ENCODE assay signal across 33 cellular contexts in genomic region chr13:51697181-51697580, GRCh38.
DNase-seq lines count a peak whose midpoint lies in the region; ATAC-seq and TF ChIP-seq lines count a peak whose summit lies in the region.
"Had no signal": no experiment of that assay in that cellular context is flagged by ENCODE, and none has a peak within 500 bp of the region (broad histone marks: within the 10 kb centered on the region; RNA-seq: fewer than 3 reads in every experiment).

No MANE protein-coding gene starts in this region.

- DNase-seq in MG63: peak; percentile 69
- no peak for DNase-seq in coronary artery (ENCODE audit: low spot score)
- peak; percentile 22 for DNase-seq in myocyte (ENCODE audit: low read depth)
- no peak for DNase-seq in stimulated activated naive CD8-positive, alpha-beta T cell treated with anti-CD3 and anti-CD28 coated beads, Interleukin-15, amount 100 ng/mL, for 72 hours
- no peak for DNase-seq in caudate nucleus (lab: John Stamatoyannopoulos, UW)
- DNase-seq in cerebellum (ENCODE audit: low spot score): no peak
- DNase-seq in left ventricle myocardium inferior: no peak
- DNase-seq: activated CD4-positive, alpha-beta T cell treated with anti-CD3 and anti-CD28 coated beads, Interleukin-2, amount 10 ng/mL, durations not matched to agents 7 days and 5 days; activated naive CD4-positive, alpha-beta T cell treated with Interleukin-2 at 50 U/mL for 16 hours; activated T-cell treated with anti-CD3 and anti-CD28 coated beads, Interleukin-2, amount 50 U/mL, for 72 hours; amygdala; Calu3; DND-41; HFFc6; midbrain; natural killer cell; NCI-H1105 treated with DMSO at 0.1 percent for 48 hours; NCI-H2029; NCI-H2227 treated with DMSO at 0.1 percent for 48 hours; NCI-H69; occipital lobe; Peyer's patch; SIG-M5; stimulated activated CD8-positive, alpha-beta memory T cell treated with anti-CD3 and anti-CD28 coated beads, Interleukin-4, amount 100 ng/mL, for 48 hours; SW 1271; T-helper 9 cell; upper lobe of right lung had no signal

- TF ChIP-seq CTCF in coronary artery (IDR thresholded peaks at IDR 0.05): no peak
- TF ChIP-seq CTCF in left ventricle myocardium inferior (IDR thresholded peaks at IDR 0.05; ENCODE audit: borderline replicate concordance): no peak

- no peaks in the 10 kb centered on the region for H3K4me1 Mint-ChIP-seq in stimulated activated naive CD8-positive, alpha-beta T cell treated with anti-CD3 and anti-CD28 coated beads, Interleukin-15, amount 100 ng/mL, for 72 hours
- H3K4me1 Mint-ChIP-seq: activated CD4-positive, alpha-beta T cell treated with anti-CD3 and anti-CD28 coated beads, Interleukin-2, amount 10 ng/mL, durations not matched to agents 7 days and 5 days; CD14-positive monocyte; GM23338; WTC11 had no signal

- H3K4me3 ChIP-seq in MG63 (no peak overlapping the region), coronary artery (no peak overlapping the region), left ventricle myocardium inferior (no peak overlapping the region)
- H3K4me3 ChIP-seq: cardiac muscle cell, GM12878, GM23338, Peyer's patch, upper lobe of right lung had no signal

- no peaks in the 10 kb centered on the region for H3K9me3 Mint-ChIP-seq in stimulated activated naive CD8-positive, alpha-beta T cell treated with anti-CD3 and anti-CD28 coated beads, Interleukin-15, amount 100 ng/mL, for 72 hours
- H3K9me3 Mint-ChIP-seq: activated T-cell treated with anti-CD3 and anti-CD28 coated beads, Interleukin-2, amount 50 U/mL, for 72 hours; HFFc6; natural killer cell had no signal

- ATAC-seq in stimulated activated naive CD8-positive, alpha-beta T cell treated with anti-CD3 and anti-CD28 coated beads, Interleukin-15, amount 100 ng/mL, for 72 hours: no peak
- ATAC-seq: activated T-cell treated with anti-CD3 and anti-CD28 coated beads, Interleukin-2, amount 50 U/mL, for 72 hours; GM12878; GM23338; natural killer cell; WTC11 had no signal

- H3K36me3 ChIP-seq in MG63: no peaks in the 10 kb centered on the region
- no peaks in the 10 kb centered on the region for H3K36me3 ChIP-seq in left ventricle myocardium inferior
- H3K36me3 ChIP-seq: cardiac muscle cell, Peyer's patch, upper lobe of right lung had no signal

- no peaks in the 10 kb centered on the region for H3K9me3 ChIP-seq in MG63
- peaks cover 6% of the 10 kb centered on the region for H3K9me3 ChIP-seq in left ventricle myocardium inferior (replicated peaks)
- H3K9me3 ChIP-seq: Peyer's patch, upper lobe of right lung had no signal

- H3K27ac ChIP-seq in coronary artery (peak overlapping the region; percentile 34 to 66), caudate nucleus (ENCODE audit: low read depth, low read length) (no peak overlapping the region), left ventricle myocardium inferior (replicated peaks) (no peak overlapping the region)
- H3K27ac ChIP-seq: Peyer's patch, upper lobe of right lung had no signal

- no peaks in the 10 kb centered on the region for H3K27me3 Mint-ChIP-seq in stimulated activated naive CD8-positive, alpha-beta T cell treated with anti-CD3 and anti-CD28 coated beads, Interleukin-15, amount 100 ng/mL, for 72 hours
- H3K27me3 Mint-ChIP-seq: activated CD4-positive, alpha-beta T cell treated with anti-CD3 and anti-CD28 coated beads, Interleukin-2, amount 10 ng/mL, durations not matched to agents 7 days and 5 days; IgD-negative memory B cell had no signal

- no peak overlapping the region for H3K27ac Mint-ChIP-seq in stimulated activated naive CD8-positive, alpha-beta T cell treated with anti-CD3 and anti-CD28 coated beads, Interleukin-15, amount 100 ng/mL, for 72 hours
- H3K27ac Mint-ChIP-seq: activated CD4-positive, alpha-beta T cell treated with anti-CD3 and anti-CD28 coated beads, Interleukin-2, amount 10 ng/mL, durations not matched to agents 7 days and 5 days; activated T-cell treated with anti-CD3 and anti-CD28 coated beads, Interleukin-2, amount 50 U/mL, for 72 hours; GM23338; HFFc6; IgD-negative memory B cell; natural killer cell; WTC11 had no signal

- H3K4me1 ChIP-seq in left ventricle myocardium inferior: peaks cover 13% of the 10 kb centered on the region
- H3K4me1 ChIP-seq: Peyer's patch, upper lobe of right lung had no signal

- no peak overlapping the region for H3K4me3 Mint-ChIP-seq in stimulated activated naive CD8-positive, alpha-beta T cell treated with anti-CD3 and anti-CD28 coated beads, Interleukin-15, amount 100 ng/mL, for 72 hours
- H3K4me3 Mint-ChIP-seq: activated CD4-positive, alpha-beta T cell treated with anti-CD3 and anti-CD28 coated beads, Interleukin-2, amount 10 ng/mL, durations not matched to agents 7 days and 5 days; activated T-cell treated with anti-CD3 and anti-CD28 coated beads, Interleukin-2, amount 50 U/mL, for 72 hours; CD14-positive monocyte; GM23338; HFFc6; natural killer cell; WTC11 had no signal

- intact Hi-C loops in left ventricle myocardium inferior (cut with micrococcal nuclease): no loop called here

- no peaks in the 10 kb centered on the region for H3K27me3 ChIP-seq in MG63
- no peaks in the 10 kb centered on the region for H3K27me3 ChIP-seq in left ventricle myocardium inferior (ENCODE audit: low read depth)
- H3K27me3 ChIP-seq: cardiac muscle cell, Peyer's patch, upper lobe of right lung had no signal

Comparison
In these comparisons a context has a peak if more than half of its experiments do, and no peak if none do; other contexts are left out.
1. DNase-seq: peak in MG63 (single experiment) and myocyte (single experiment); none in coronary artery (single experiment), stimulated activated naive CD8-positive, alpha-beta T cell treated with anti-CD3 and anti-CD28 coated beads, Interleukin-15, amount 100 ng/mL, for 72 hours (0 of 2), caudate nucleus (0 of 61), cerebellum (single experiment) and left ventricle myocardium inferior (single experiment).
2. H3K27ac ChIP-seq: peak in coronary artery (2 of 2); none in caudate nucleus (single experiment) and left ventricle myocardium inferior (single experiment).